ENCODE assay signal across 31 cellular contexts in genomic region chr18:11487390-11487789, GRCh38.
"Had no signal": no experiment of that assay in that cellular context is flagged by ENCODE, and none has a peak within 500 bp of the region (broad histone marks: within the 10 kb centered on the region; RNA-seq: fewer than 3 reads in every experiment).

No MANE protein-coding gene starts in this region.

- H3K4me1 ChIP-seq: adrenal gland, body of pancreas, breast epithelium, Peyer's patch had no signal

- ATAC-seq: activated CD8-positive, alpha-beta T cell treated with anti-CD3 and anti-CD28 coated beads for 36 hours; activated naive CD4-positive, alpha-beta T cell treated with anti-CD3 and anti-CD28 coated beads, Interleukin-2, amount 50 U/mL, for 72 hours; activated T-cell treated with anti-CD3 and anti-CD28 coated beads, Interleukin-2, amount 50 U/mL, for 4 hours; body of pancreas; PC-3; Right ventricle myocardium inferior had no signal

- H3K36me3 ChIP-seq: adrenal gland, breast epithelium, MG63, Peyer's patch had no signal

- H3K27ac ChIP-seq: adrenal gland, body of pancreas, breast epithelium, Peyer's patch had no signal

- DNase-seq: activated CD4-positive, alpha-beta T cell treated with anti-CD3 and anti-CD28 coated beads, Interleukin-2, amount 10 ng/mL, durations not matched to agents 24 days and 14 days; activated CD4-positive, alpha-beta T cell treated with anti-CD3 and anti-CD28 coated beads, Interleukin-2, amount 50 U/mL, for 4 hours; activated CD8-positive, alpha-beta T cell treated with anti-CD3 and anti-CD28 coated beads for 36 hours; activated gamma-delta T cell treated with Interleukin-2 at 50 U/mL for 16 hours; activated naive CD4-positive, alpha-beta T cell treated with anti-CD3 and anti-CD28 coated beads for 36 hours; activated T-cell treated with anti-CD3 and anti-CD28 coated beads for 4 hours; activated T-cell treated with anti-CD3 and anti-CD28 coated beads, Interleukin-2, amount 50 U/mL, for 4 hours; adrenal gland; body of pancreas; caudate nucleus; Karpas-422; KBM-7; MG63; NCI-H1048; NCI-H1436 treated with DMSO at 0.1 percent for 48 hours; NCI-H1694 treated with DMSO at 0.1 percent for 48 hours; NCI-H2029; NCI-H345; NCI-H526; NCI-H748 treated with DMSO at 0.1 percent for 48 hours; NK-92 treated with Interleukin-12 subunit alpha and Interleukin-12 subunit beta, amount 100 ng/mL, for 24 hours; PC-3; Peyer's patch; RPMI8226; SIG-M5; T1000 had no signal

- H3K27me3 ChIP-seq: adrenal gland, body of pancreas, breast epithelium, MG63, Peyer's patch had no signal

- H3K9me3 ChIP-seq: adrenal gland, body of pancreas, breast epithelium, MG63, Peyer's patch had no signal

- FAIRE-seq: astrocyte, TTC549 had no signal

- H3K4me3 ChIP-seq: adrenal gland, body of pancreas, breast epithelium, MG63, Peyer's patch had no signal
